ENCODE assay signal across 1 cellular context in genomic region chr10:79019961-79020491, GRCh38.
TF ChIP-seq lines count a peak whose summit lies in the region.

No MANE protein-coding gene starts in this region.

TF ChIP-seq in H1, 55 proteins besides CTCF, POLR2A, EP300 and RAD21:
- no peak for TF ChIP-seq NRF1 (IDR thresholded peaks at IDR 0.05; ENCODE audit: low read depth, low read length)
- TF ChIP-seq TBP (IDR thresholded peaks at IDR 0.05; ENCODE audit: low read depth, low read length), result no peak
- TF ChIP-seq HDAC6 (IDR thresholded peaks at IDR 0.05; ENCODE audit: low read depth, low read length), result no peak
- no peak for TF ChIP-seq SUZ12 (IDR thresholded peaks at IDR 0.05; ENCODE audit: low read length)
- TF ChIP-seq POU5F1 (IDR thresholded peaks at IDR 0.05; ENCODE audit: low read depth, low read length), result no peak
- TF ChIP-seq JUND (IDR thresholded peaks at IDR 0.05; ENCODE audit: low read length), result no peak
- no peak for TF ChIP-seq FOSL1 (IDR thresholded peaks at IDR 0.05; ENCODE audit: insufficient read depth, low read depth, low read length)
- TF ChIP-seq SP1 (IDR thresholded peaks at IDR 0.05; ENCODE audit: low read depth, low read length), result no peak
- TF ChIP-seq CEBPB (IDR thresholded peaks at IDR 0.05; ENCODE audit: low read depth, low read length), result no peak
- no peak for TF ChIP-seq SRF (IDR thresholded peaks at IDR 0.05; ENCODE audit: low read depth, low read length)
- TF ChIP-seq, protein P1, sequence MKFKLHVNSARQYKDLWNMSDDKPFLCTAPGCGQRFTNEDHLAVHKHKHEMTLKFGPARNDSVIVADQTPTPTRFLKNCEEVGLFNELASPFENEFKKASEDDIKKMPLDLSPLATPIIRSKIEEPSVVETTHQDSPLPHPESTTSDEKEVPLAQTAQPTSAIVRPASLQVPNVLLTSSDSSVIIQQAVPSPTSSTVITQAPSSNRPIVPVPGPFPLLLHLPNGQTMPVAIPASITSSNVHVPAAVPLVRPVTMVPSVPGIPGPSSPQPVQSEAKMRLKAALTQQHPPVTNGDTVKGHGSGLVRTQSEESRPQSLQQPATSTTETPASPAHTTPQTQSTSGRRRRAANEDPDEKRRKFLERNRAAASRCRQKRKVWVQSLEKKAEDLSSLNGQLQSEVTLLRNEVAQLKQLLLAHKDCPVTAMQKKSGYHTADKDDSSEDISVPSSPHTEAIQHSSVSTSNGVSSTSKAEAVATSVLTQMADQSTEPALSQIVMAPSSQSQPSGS (IDR thresholded peaks at IDR 0.05; ENCODE audit: low read length), result no peak
- TF ChIP-seq SP2 (IDR thresholded peaks at IDR 0.05; ENCODE audit: low read length), result no peak
- TF ChIP-seq E2F6 (IDR thresholded peaks at IDR 0.05), result no peak
- no peak for TF ChIP-seq RXRA (IDR thresholded peaks at IDR 0.05; ENCODE audit: insufficient read depth, low read depth, low read length)
